14 cellular contexts compared by ENCODE assay signal in genomic region chr14:61454545-61454944, GRCh38.
A peak's percentile ranks its signal among the peaks of the same experiment; 100 is the strongest.
DNase-seq lines count a peak whose midpoint lies in the region; ATAC-seq, FAIRE-seq and TF ChIP-seq lines count a peak whose summit lies in the region.
"Had no signal": no experiment of that assay in that cellular context is flagged by ENCODE, and none has a peak within 500 bp of the region (broad histone marks: within the 10 kb centered on the region; RNA-seq: fewer than 3 reads in every experiment).

No MANE protein-coding gene starts in this region.

- no peak overlapping the region for H2AK5ac ChIP-seq in H1 (ENCODE audit: low read depth, low read length)

- H3K4me3 ChIP-seq in H1 (ENCODE audit: extremely low read depth in 1 of 4, insufficient read depth in 2 of 4, low read depth in 3 of 4, low read length in 4 of 4) (no peak overlapping the region), spleen (no peak overlapping the region), upper lobe of left lung (no peak overlapping the region)

- no peak for TF ChIP-seq EP300 in H1 (IDR thresholded peaks at IDR 0.05; ENCODE audit: borderline replicate concordance in 1 of 2, low read depth in 2 of 2, low read length in 2 of 2)
- no peak for TF ChIP-seq EP300 in upper lobe of left lung (IDR thresholded peaks at IDR 0.05)

- H3K36me3 ChIP-seq in H1 (ENCODE audit: control insufficient read depth in 2 of 4, insufficient read depth in 4 of 4, low read length in 3 of 4) = no peaks in the 10 kb centered on the region
- peaks cover 0 to 83% (median 21%) of the 10 kb centered on the region in 6 donors for H3K36me3 ChIP-seq in spleen
- peaks cover 6 to 48% (median 25%) of the 10 kb centered on the region in 4 donors for H3K36me3 ChIP-seq in upper lobe of left lung

- H3K9me3 Mint-ChIP-seq in MCF 10A (ENCODE audit: unreplicated experiment) = no peaks in the 10 kb centered on the region
- H3K9me3 Mint-ChIP-seq: dendritic cell treated with granulocyte-macrophage colony-stimulating factor and Interleukin-4, amounts not matched to agents 40 ng/mL and 50 ng/mL, for 4 days had no signal

- peaks cover 19% of the 10 kb centered on the region for H3K36me3 Mint-ChIP-seq in MCF 10A (ENCODE audit: insufficient read depth, unreplicated experiment)

- FAIRE-seq in H1 (lab: Jason Lieb, UNC) = no peak

- H3K9me3 ChIP-seq in H1 (ENCODE audit: insufficient read depth in 2 of 2, low read depth in 1 of 2, low read length in 1 of 2) (no peaks in the 10 kb centered on the region), spleen (no peaks in the 10 kb centered on the region), upper lobe of left lung (no peaks in the 10 kb centered on the region)

- no peak for TF ChIP-seq RAD21 in H1 (IDR thresholded peaks at IDR 0.05 in 1 of 2, conservative IDR thresholded peaks at IDR 0.05 in 1 of 2; ENCODE audit: low read depth in 2 of 2, low read length in 2 of 2)

- no peak for ATAC-seq in upper lobe of left lung (ENCODE audit: low FRiP score in 2 of 2)

- H3K23me2 ChIP-seq in H1 (ENCODE audit: low read depth, low read length) = no peaks in the 10 kb centered on the region

- no peak overlapping the region for H3K4me2 ChIP-seq in H1 (ENCODE audit: insufficient read depth in 1 of 2, low read depth in 2 of 2, low read length in 2 of 2)

- H4K20me1 ChIP-seq in H1 (replicated peaks in 1 of 2; ENCODE audit: control insufficient read depth in 1 of 2, insufficient read depth in 2 of 2, low read length in 2 of 2) = no peaks in the 10 kb centered on the region

- no peak overlapping the region for H3K27ac ChIP-seq in H1 (ENCODE audit: low read depth, low read length)
- peak overlapping the region in 6 of 8 donors; percentile 1 to 75 (median 36) for H3K27ac ChIP-seq in spleen
- H3K27ac ChIP-seq in upper lobe of left lung = peak overlapping the region in 2 of 4 donors; percentile 2 to 19
- H3K27ac ChIP-seq: RWPE1 had no signal

- H3K4me1 Mint-ChIP-seq in MCF 10A (ENCODE audit: insufficient read depth, unreplicated experiment) = no peaks in the 10 kb centered on the region

- H2AFZ ChIP-seq in H1 (ENCODE audit: low read length) = no peak overlapping the region

- TF ChIP-seq POLR2A in H1 (IDR thresholded peaks at IDR 0.05; ENCODE audit: control extremely low read depth in 1 of 2, low read depth in 2 of 2, low read length in 2 of 2) (no peak), spleen (IDR thresholded peaks at IDR 0.05) (no peak), upper lobe of left lung (IDR thresholded peaks at IDR 0.05) (no peak)

- no peaks in the 10 kb centered on the region for H3K79me1 ChIP-seq in H1 (ENCODE audit: low read depth, low read length)

- no peak overlapping the region for H2BK120ac ChIP-seq in H1 (replicated peaks; ENCODE audit: low read depth, low read length)

- H3K18ac ChIP-seq in H1 (ENCODE audit: extremely low read depth, low read length) = no peak overlapping the region

- intact Hi-C loops in spleen (cut with DNase I; ENCODE audit: low total_unique reads) (no loop called here), MCF 10A (cut with micrococcal nuclease) (no loop called here)

- H4K91ac ChIP-seq in H1 (replicated peaks; ENCODE audit: insufficient read length, low read length) = peak overlapping the region; percentile 44

- H3K27ac Mint-ChIP-seq in MCF 10A (ENCODE audit: low read depth, unreplicated experiment) = no peak overlapping the region
- H3K27ac Mint-ChIP-seq: dendritic cell treated with granulocyte-macrophage colony-stimulating factor and Interleukin-4, amounts not matched to agents 40 ng/mL and 50 ng/mL, for 4 days had no signal

- no peaks in the 10 kb centered on the region for H3K27me3 Mint-ChIP-seq in MCF 10A (ENCODE audit: insufficient read depth, unreplicated experiment)
- H3K27me3 Mint-ChIP-seq: dendritic cell treated with granulocyte-macrophage colony-stimulating factor and Interleukin-4, amounts not matched to agents 40 ng/mL and 50 ng/mL, for 4 days had no signal

- TF ChIP-seq CTCF in H1 (IDR thresholded peaks at IDR 0.05; ENCODE audit: control extremely low read depth in 1 of 3, insufficient read depth in 1 of 3, low read depth in 1 of 3, low read length in 3 of 3) (no peak), spleen (IDR thresholded peaks at IDR 0.05 in 8 of 11, conservative IDR thresholded peaks at IDR 0.05 in 3 of 11) (no peak), upper lobe of left lung (IDR thresholded peaks at IDR 0.05) (no peak), MCF 10A (IDR thresholded peaks at IDR 0.05; ENCODE audit: unreplicated experiment) (no peak)

- H2BK12ac ChIP-seq in H1 (ENCODE audit: low read depth, low read length) = no peak overlapping the region

- CTCF ChIA-PET in H1 (lab: Charles Lee; ENCODE audit: partially characterized antibody) (interaction anchor here (0.6 to 2.5 kb wide), 6 partner anchors 8 to 383 kb away, joined by 3 to 11 read pairs (median 3); no protein-coding TSS in a partner anchor), MCF 10A (lab: Yijun Ruan, JAX) (interaction anchor here (1.2 to 2.7 kb wide), 2 partner anchors 158 to 383 kb away, joined by 3 to 16 read pairs; no protein-coding TSS in a partner anchor)

- no peak overlapping the region for H2BK20ac ChIP-seq in H1 (ENCODE audit: low read length)

- H3K27me3 ChIP-seq in H1 (replicated peaks in 1 of 4; ENCODE audit: control insufficient read depth in 3 of 4, extremely low read depth in 1 of 4, insufficient read depth in 3 of 4, low read length in 3 of 4) (no peaks in the 10 kb centered on the region), spleen (replicated peaks in 1 of 7) (no peaks in the 10 kb centered on the region), upper lobe of left lung (no peaks in the 10 kb centered on the region)

- no peaks in the 10 kb centered on the region for H3K79me2 ChIP-seq in H1 (ENCODE audit: control insufficient read depth in 1 of 2, insufficient read depth in 2 of 2, low read length in 2 of 2)

- no peak overlapping the region for H3K4me3 Mint-ChIP-seq in MCF 10A (ENCODE audit: unreplicated experiment)
- H3K4me3 Mint-ChIP-seq: dendritic cell treated with granulocyte-macrophage colony-stimulating factor and Interleukin-4, amounts not matched to agents 40 ng/mL and 50 ng/mL, for 4 days had no signal

- POLR2A ChIA-PET in H1 (lab: Charles Lee; ENCODE audit: partially characterized antibody) = interaction anchor here (0.7 kb wide), 1 partner anchor 22 kb away, joined by 5 read pairs; no protein-coding TSS in a partner anchor
- POLR2A ChIA-PET in MCF 10A (lab: Yijun Ruan, JAX) = no interaction called here

- WGBS in H1 (ENCODE audit: extremely low coverage in 1 of 2, insufficient coverage in 1 of 2, insufficient read length in 1 of 2, insufficient replicate concordance in 2 of 2, low coverage in 1 of 2, low lambda C conversion rate in 2 of 2, missing lambda C conversion rate in 1 of 2), 2 experiments = 90% methylated on average over 4 of the region's 4 CpGs; no CpG with 5 or more reads in 1 of the 2 experiments
- WGBS in spleen, 5 donors = 66 to 80% (median 75%) methylated on average over 4 of the region's 4 CpGs
- WGBS in upper lobe of left lung, 2 donors = 61 to 77% methylated on average over 4 of the region's 4 CpGs

- no peak overlapping the region for H4K8ac ChIP-seq in H1 (ENCODE audit: extremely low read depth, insufficient read depth, low read length)

- no peak overlapping the region for H4K5ac ChIP-seq in H1 (ENCODE audit: insufficient read length, low read depth, low read length)

- H3K23ac ChIP-seq in H1 (ENCODE audit: insufficient read length) = no peak overlapping the region

- DNase-seq in activated CD8-positive, alpha-beta memory T cell treated with anti-CD3 and anti-CD28 coated beads for 24 hours = peak; percentile 57
- no peak for DNase-seq in activated CD8-positive, alpha-beta memory T cell treated with anti-CD3 and anti-CD28 coated beads, Interleukin-2, amount 50 U/mL, for 48 hours
- peak; percentile 86 for DNase-seq in NCI-H2029 treated with DMSO at 0.1 percent for 48 hours (lab: John Stamatoyannopoulos, UW)
- DNase-seq in H1 (ENCODE audit: low read depth in 1 of 2, low spot score in 2 of 2) = peak in 1 of 2 experiments; percentile 32
- no peak for DNase-seq in spleen
- no peak for DNase-seq in upper lobe of left lung
- DNase-seq in COLO668 (lab: John Stamatoyannopoulos, UW; ENCODE audit: unreplicated experiment) = no peak
- DNase-seq in MCF 10A (ENCODE audit: unreplicated experiment) = no peak
- DNase-seq: foreskin melanocyte; GF-D8; NCI-H345; stimulated activated CD4-positive, alpha-beta T cell treated with anti-CD3 and anti-CD28 coated beads, Interleukin-12 subunit alpha, Interleukin-12 subunit beta, amount 100 ng/mL, for 4 hours had no signal

- no TSS peak for BruUV-seq in MCF 10A (replicated peaks; lab: Mats Ljungman, UMichigan)

- H2BK15ac ChIP-seq in H1 (ENCODE audit: low read length) = no peak overlapping the region

- H3K56ac ChIP-seq in H1 (replicated peaks; ENCODE audit: insufficient read length, low read depth, low read length) = no peak overlapping the region

- H3K14ac ChIP-seq in H1 (ENCODE audit: insufficient read length) = no peak overlapping the region

- no peak overlapping the region for H3K4ac ChIP-seq in H1 (replicated peaks; ENCODE audit: insufficient read length, low read depth, low read length)

- H3K9ac ChIP-seq in H1 (replicated peaks in 1 of 4; ENCODE audit: extremely low read depth in 1 of 4, low read depth in 3 of 4, low read length in 3 of 4) = no peak overlapping the region

- H3K4me1 ChIP-seq in H1 (replicated peaks in 1 of 4; ENCODE audit: control insufficient read depth in 3 of 4, insufficient read depth in 4 of 4, low read length in 3 of 4) (no peaks in the 10 kb centered on the region), spleen (peaks cover 0 to 63% (median 40%) of the 10 kb centered on the region in 6 donors), upper lobe of left lung (peaks cover 5 to 33% (median 11%) of the 10 kb centered on the region in 4 donors)

- no peak overlapping the region for H2BK5ac ChIP-seq in H1 (ENCODE audit: low read depth, low read length)

TF ChIP-seq in H1, 55 proteins besides CTCF, POLR2A, EP300 and RAD21:
- no peak for TF ChIP-seq MAFK (IDR thresholded peaks at IDR 0.05; ENCODE audit: low read depth, low read length)
- no peak for TF ChIP-seq NANOG (IDR thresholded peaks at IDR 0.05; ENCODE audit: insufficient read depth, low read depth, low read length, poor library complexity, severe bottlenecking)
- no peak for TF ChIP-seq ZNF274 (IDR thresholded peaks at IDR 0.05; ENCODE audit: borderline replicate concordance, extremely low read depth, low read length)
- TF ChIP-seq ATF2 (IDR thresholded peaks at IDR 0.05; ENCODE audit: low read length) = no peak
TF ChIP-seq in H1: peak in this region for 0.

Comparison
In these comparisons a context has a peak if more than half of its experiments do, and no peak if none do; other contexts are left out.
1. DNase-seq: peak in activated CD8-positive, alpha-beta memory T cell treated with anti-CD3 and anti-CD28 coated beads for 24 hours (single experiment) and NCI-H2029 treated with DMSO at 0.1 percent for 48 hours (single experiment); none in activated CD8-positive, alpha-beta memory T cell treated with anti-CD3 and anti-CD28 coated beads, Interleukin-2, amount 50 U/mL, for 48 hours (single experiment), spleen (single experiment), upper lobe of left lung (0 of 2), COLO668 (single experiment) and MCF 10A (single experiment).